ENCODE assay signal across 8 cellular contexts in the genomic region with DNA sequence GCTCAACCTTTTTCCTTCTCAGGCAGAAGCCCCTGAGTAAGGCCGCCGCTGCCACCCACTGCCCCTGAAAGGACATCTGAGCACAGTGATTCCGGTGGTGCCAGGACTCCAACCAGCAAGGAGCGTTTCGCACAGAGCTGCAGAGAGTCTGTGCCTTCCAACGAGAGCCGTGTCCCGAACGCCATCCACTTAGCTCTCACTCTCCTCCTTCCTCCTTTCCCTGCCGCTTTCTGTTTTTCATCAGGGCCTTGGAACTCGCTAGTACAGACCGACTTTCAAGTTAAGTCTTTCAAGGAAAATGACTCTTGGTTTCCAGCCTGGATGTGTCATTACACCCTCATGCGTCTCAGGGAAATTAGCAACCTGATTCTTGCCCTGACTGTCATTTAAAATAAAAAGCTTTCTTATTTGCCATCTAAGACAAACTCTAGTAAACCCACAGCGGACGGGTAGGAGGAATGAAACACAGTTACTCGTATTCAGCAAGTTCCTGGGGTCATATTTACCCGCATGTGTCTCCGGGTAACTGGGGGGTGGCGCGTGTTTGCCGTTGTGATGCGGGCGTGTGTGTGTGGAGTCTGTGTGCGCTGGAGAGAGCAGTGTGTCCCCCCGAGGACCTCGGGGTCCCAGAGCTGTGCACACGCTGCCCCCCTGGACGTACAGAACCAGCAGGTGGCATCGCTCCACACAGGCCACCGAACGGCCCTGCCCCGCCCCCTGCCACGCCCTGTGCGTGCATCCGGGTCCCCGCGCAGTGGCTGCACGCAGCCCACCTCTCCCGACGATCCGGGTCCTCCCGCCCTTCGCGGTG. TPM values are rescaled to one million over a fixed set of nuclear protein-coding genes. Genes with fewer than 3 reads are reported as not detected.
DNase-seq lines count a peak whose midpoint lies in the region; ATAC-seq, FAIRE-seq and TF ChIP-seq lines count a peak whose summit lies in the region.

No MANE protein-coding gene starts in this region.

- H3K27me3 ChIP-seq in Caco-2 (replicated peaks; ENCODE audit: control insufficient read depth, insufficient read depth, low read length) (no peaks in the 10 kb centered on the region), K562 (ENCODE audit: control insufficient read depth in 2 of 2, insufficient read depth in 2 of 2, low read length in 2 of 2) (peaks cover 26 to 39% of the 10 kb centered on the region in 2 experiments; a peak in 4 of 5 replicates), keratinocyte (ENCODE audit: control insufficient read depth, extremely low read depth, insufficient read depth, low read length) (no peaks in the 10 kb centered on the region)

- H2AFZ ChIP-seq in K562 (ENCODE audit: low read depth, low read length) = peak overlapping the region; percentile 59; the same call in 1 of the 2 replicates
- peak overlapping the region; percentile 84 for H2AFZ ChIP-seq in keratinocyte (ENCODE audit: control insufficient read depth, low read length)

- H3K36me3 Mint-ChIP-seq in Caco-2 (ENCODE audit: insufficient read depth, unreplicated experiment) (no peaks in the 10 kb centered on the region), T-helper 17 cell (ENCODE audit: low read depth) (no peaks in the 10 kb centered on the region)

- H3K4me1 Mint-ChIP-seq in Caco-2 (ENCODE audit: low read depth, unreplicated experiment) (peaks cover 17% of the 10 kb centered on the region), T-helper 17 cell (peaks cover 2% of the 10 kb centered on the region)

- no peaks in the 10 kb centered on the region for H4K20me1 ChIP-seq in K562 (replicated peaks; ENCODE audit: control insufficient read depth, insufficient read depth, low read length)
- H4K20me1 ChIP-seq in keratinocyte (ENCODE audit: control insufficient read depth, extremely low read depth, insufficient read depth, low read length) = no peaks in the 10 kb centered on the region

- no peaks in the 10 kb centered on the region; the same call in 1 of the 2 replicates for H3K4me1 ChIP-seq in Caco-2
- peaks cover 0 to 8% of the 10 kb centered on the region in 2 experiments; a peak in 2 of 5 replicates for H3K4me1 ChIP-seq in K562 (replicated peaks in 1 of 2; ENCODE audit: control insufficient read depth in 2 of 2, insufficient read depth in 2 of 2, low read length in 2 of 2)
- no peaks in the 10 kb centered on the region for H3K4me1 ChIP-seq in keratinocyte (ENCODE audit: control insufficient read depth, extremely low read depth, insufficient read depth, low read length)

- no peak for TF ChIP-seq POLR2A in K562 (conservative IDR thresholded peaks at IDR 0.05)

- WGBS in K562 (ENCODE audit: insufficient coverage, low coverage, missing lambda C conversion rate) = 18% methylated on average over 41 of the region's 44 CpGs

- H3K4me3 ChIP-seq in Caco-2 (ENCODE audit: low read depth, low read length) (peak overlapping the region; percentile 82), K562 (peak overlapping the region; percentile 15; the same call in 1 of the 2 replicates), keratinocyte (ENCODE audit: control insufficient read depth in 2 of 3, extremely low read depth in 1 of 3, insufficient read depth in 2 of 3, low read depth in 1 of 3, low read length in 3 of 3) (peak overlapping the region; percentile 52 to 62 (median 54))

- TF ChIP-seq RAD21 in K562 (CRISPR knock-in tag; conservative IDR thresholded peaks at IDR 0.05 in 1 of 2, IDR thresholded peaks at IDR 0.05 in 1 of 2) = no peak

- H3K9me1 ChIP-seq in K562 (ENCODE audit: control insufficient read depth, insufficient read depth, low read length) = no peaks in the 10 kb centered on the region
- no peaks in the 10 kb centered on the region for H3K9me1 ChIP-seq in keratinocyte (ENCODE audit: control insufficient read depth, extremely low read depth, insufficient read depth, low read length)

- POLR2A ChIA-PET in Caco-2 (lab: Charles Lee) = no interaction called here
- POLR2A ChIA-PET in K562 (lab: Yijun Ruan, JAX) = interaction anchor here (0.6 kb wide), 2 partner anchors 19 to 158 kb away, joined by 3 read pairs; no protein-coding TSS in a partner anchor

- peak; percentile 51 to 69 for TF ChIP-seq CTCF in Caco-2 (IDR thresholded peaks at IDR 0.05; ENCODE audit: insufficient read depth in 1 of 2, low read depth in 1 of 2, low read length in 1 of 2, severe bottlenecking in 1 of 2, unreplicated experiment in 1 of 2)
- TF ChIP-seq CTCF in K562 (IDR thresholded peaks at IDR 0.05 in 2 of 3, conservative IDR thresholded peaks at IDR 0.05 in 1 of 3; ENCODE audit: insufficient read depth in 2 of 3, low read depth in 1 of 3, low read length in 3 of 3) = 0 out of 6 replicates have a peak, but pooled peaks of 2 of the 3 experiments have one; percentile 5 to 26
- TF ChIP-seq CTCF in keratinocyte (optimal IDR thresholded peaks at IDR 0.05 in 1 of 3, IDR thresholded peaks at IDR 0.05 in 1 of 3, conservative IDR thresholded peaks at IDR 0.05 in 1 of 3; ENCODE audit: extremely low read depth in 1 of 3, insufficient read depth in 2 of 3, low read length in 3 of 3) = peak in 2 of 3 experiments; percentile 52 to 66

- intact Hi-C loops in Caco-2 (cut with micrococcal nuclease; ENCODE audit: unreplicated experiment) (loop anchor here (2.0 kb wide), 1 partner anchor 24 kb away; no protein-coding TSS in a partner anchor), K562 (cut with micrococcal nuclease) (no loop called here)

- in situ Hi-C loops in K562 (cut with MboI) = no loop called here

- H3K27me3 Mint-ChIP-seq in Caco-2 (ENCODE audit: insufficient read depth, unreplicated experiment) = no peaks in the 10 kb centered on the region
- peaks cover 25% of the 10 kb centered on the region for H3K27me3 Mint-ChIP-seq in T-helper 17 cell

- dilution Hi-C loops in keratinocyte (cut with MboI; ENCODE audit: extremely low pct_ligation_motif_present, low sequenced_read_pairs) = no loop called here

- no peak overlapping the region for H3K9ac ChIP-seq in K562 (ENCODE audit: insufficient read depth in 1 of 2, low read depth in 2 of 2, low read length in 2 of 2)
- H3K9ac ChIP-seq in keratinocyte (ENCODE audit: control insufficient read depth, extremely low read depth, insufficient read depth, low read length) = peak overlapping the region; percentile 58

- TF ChIP-seq EP300 in K562 (IDR thresholded peaks at IDR 0.05; ENCODE audit: low read length) = no peak

- H3K79me2 ChIP-seq in K562 (ENCODE audit: control insufficient read depth, insufficient read depth, low read length) = no peaks in the 10 kb centered on the region
- H3K79me2 ChIP-seq in keratinocyte (ENCODE audit: control insufficient read depth, insufficient read depth, low read length) = no peaks in the 10 kb centered on the region

- H3K27ac ChIP-seq in K562 (ENCODE audit: extremely low read depth, low read depth, low read length) = no peak overlapping the region; the same call in 2 of the 3 replicates
- H3K27ac ChIP-seq in keratinocyte (ENCODE audit: control insufficient read depth, insufficient read depth, low read length) = peak overlapping the region; percentile 2

- peak overlapping the region; percentile 80 for H3K4me3 Mint-ChIP-seq in Caco-2 (ENCODE audit: unreplicated experiment)
- peak overlapping the region; percentile 84 for H3K4me3 Mint-ChIP-seq in T-helper 17 cell

- H3K4me2 ChIP-seq in K562 (ENCODE audit: insufficient read depth, low read length) (peak overlapping the region; percentile 37), keratinocyte (ENCODE audit: control insufficient read depth, extremely low read depth, insufficient read depth, low read depth, low read length) (peak overlapping the region; percentile 53)

- FAIRE-seq in K562 (lab: Jason Lieb, UNC) (no peak), keratinocyte (lab: Jason Lieb, UNC) (no peak)

- peak; percentile 79 to 86 for DNase-seq in Caco-2
- DNase-seq in T-helper 17 cell = peak; percentile 19 to 21 (median 21)
- peak; percentile 11 to 45 (median 39) for DNase-seq in K562 (ENCODE audit: extremely low read depth in 1 of 4, low spot score in 3 of 4)
- no peak for DNase-seq in keratinocyte (ENCODE audit: low read depth, low spot score)
- DNase-seq in stimulated activated CD4-positive, alpha-beta T cell treated with anti-CD3 and anti-CD28 coated beads, Interleukin-4, amount 100 ng/mL, for 4 hours = peak; percentile 35 to 46
- DNase-seq in HUDEP-2 (lab: John Stamatoyannopoulos, UW; ENCODE audit: unreplicated experiment in 76 of 76) = no peak
- DNase-seq in NCI-H146 treated with DMSO at 0.1 percent for 48 hours (lab: John Stamatoyannopoulos, UW; ENCODE audit: unreplicated experiment) = no peak

- H3K9me3 Mint-ChIP-seq in Caco-2 (ENCODE audit: unreplicated experiment) = no peaks in the 10 kb centered on the region

- CTCF ChIA-PET in Caco-2 (lab: Charles Lee) (interaction anchor here (0.7 to 1.0 kb wide), 2 partner anchors 24 to 222 kb away, joined by 3 read pairs; no protein-coding TSS in a partner anchor), K562 (lab: Yijun Ruan, JAX; ENCODE audit: low intra/inter-chr PET ratio) (no interaction called here)

- H3K27ac Mint-ChIP-seq in Caco-2 (ENCODE audit: unreplicated experiment) (no peak overlapping the region), T-helper 17 cell (no peak overlapping the region)

- no TSS peak for BruUV-seq in Caco-2 (replicated peaks; lab: Mats Ljungman, UMichigan)
- BruUV-seq in K562 (replicated peaks; lab: Mats Ljungman, UMichigan) = no TSS peak

- ATAC-seq in HG02678 (IDR thresholded peaks at IDR 0.05; ENCODE audit: unreplicated experiment) (peak; percentile 78), T-helper 17 cell (peak; percentile 91), K562 (peak; percentile 89)

- H3K36me3 ChIP-seq in Caco-2 (ENCODE audit: control insufficient read depth, insufficient read depth, low read length) = no peaks in the 10 kb centered on the region
- no peaks in the 10 kb centered on the region for H3K36me3 ChIP-seq in K562 (ENCODE audit: control insufficient read depth, insufficient read depth, low read length)
- no peaks in the 10 kb centered on the region for H3K36me3 ChIP-seq in keratinocyte (ENCODE audit: control insufficient read depth in 2 of 2, extremely low read depth in 1 of 2, insufficient read depth in 2 of 2, low read length in 2 of 2)

- H3K9me3 ChIP-seq in Caco-2 (no peaks in the 10 kb centered on the region), T-helper 17 cell (ENCODE audit: control insufficient read depth, low read length, poor library complexity, severe bottlenecking) (no peaks in the 10 kb centered on the region), K562 (replicated peaks; ENCODE audit: control insufficient read depth, insufficient read depth, low read depth, low read length) (no peaks in the 10 kb centered on the region; the same call in 1 of the 2 replicates), keratinocyte (ENCODE audit: control insufficient read depth, low read depth, low read length) (no peaks in the 10 kb centered on the region)

RNA-seq across cellular contexts. Expression of a gene that starts 30.4 kb away (rescaled TPM):
- 3.9 and 6.6 TPM in 2 replicates for total RNA-seq in Caco-2 (2022)
- total RNA-seq in T-helper 17 cell = not detected
- total RNA-seq in K562 (2011; cell fraction: chromatin; rRNA removed; ENCODE audit: low replicate concordance) = not detected in 2 replicates
- not detected in 2 replicates for total RNA-seq in K562 (2011; cell fraction: nucleolus; rRNA removed)
- not detected in 2 replicates for total RNA-seq in K562 (2011; cell fraction: nucleoplasm; rRNA removed)
- not detected in 2 replicates for total RNA-seq in K562 (2014; rRNA removed)
- not detected in 2 replicates for total RNA-seq in K562 (2014; rRNA removed; fragmentation: Illumina TruSeq; extraction: Trizol)
- not detected in 2 replicates for total RNA-seq in K562 (2015; rRNA removed; fragmentation: Illumina TruSeq; extraction: Trizol)
- 0.38 and 0.40 TPM in 2 replicates for total RNA-seq in K562 (2021)
- not detected in 2 replicates for polyA plus RNA-seq in K562 (2011; rRNA removed)
- not detected in 2 replicates for polyA plus RNA-seq in K562 (2011; cell fraction: cytosol; rRNA removed)
- not detected in 2 replicates for polyA plus RNA-seq in K562 (2011; cell fraction: nucleus; rRNA removed)
- polyA plus RNA-seq in K562 (2012) = not detected in 2 replicates
- not detected in 2 replicates for polyA plus RNA-seq in K562 (2014; fragmentation: Illumina TruSeq; extraction: Trizol)
- not detected for polyA plus RNA-seq in K562 (2014; fragmentation: Nextera tagmentation; extraction: Ambion mirVana)
- not detected in 2 replicates for polyA plus RNA-seq in K562 (2014; rRNA removed)
- polyA minus RNA-seq in K562 (2011; rRNA and poly(A)+ RNA removed) = not detected in 2 replicates
- not detected in 2 replicates for polyA minus RNA-seq in K562 (2011; cell fraction: cytosol; rRNA and poly(A)+ RNA removed)
- polyA minus RNA-seq in K562 (2011; cell fraction: nucleus; rRNA and poly(A)+ RNA removed) = not detected in 2 replicates
- 85.0 to 356 TPM (median 218 TPM) in 3 replicates for polyA plus RNA-seq in keratinocyte
- 76.2 TPM for polyA plus RNA-seq in keratinocyte (2011; ENCODE audit: low read depth)
- 182 and 321 TPM in 2 replicates for polyA plus RNA-seq in keratinocyte (2011; cell fraction: cytosol; rRNA removed)
- polyA plus RNA-seq in keratinocyte (2011; cell fraction: nucleus; rRNA removed) = 223 and 318 TPM in 2 replicates
- 115 and 381 TPM in 2 replicates for polyA plus RNA-seq in keratinocyte (2012; ENCODE audit: low replicate concordance)
- 61.5 to 175 TPM (median 135 TPM) in 3 replicates for polyA minus RNA-seq in keratinocyte
- 406 TPM for polyA minus RNA-seq in keratinocyte (2011; cell fraction: cytosol; rRNA and poly(A)+ RNA removed)
- 256 and 283 TPM in 2 replicates for polyA minus RNA-seq in keratinocyte (2011; cell fraction: nucleus; rRNA and poly(A)+ RNA removed)

Comparison
In these comparisons a context has a peak if more than half of its experiments do, and no peak if none do; other contexts are left out.
1. DNase-seq: peak in Caco-2 (2 of 2), T-helper 17 cell (3 of 3), K562 (4 of 4) and stimulated activated CD4-positive, alpha-beta T cell treated with anti-CD3 and anti-CD28 coated beads, Interleukin-4, amount 100 ng/mL, for 4 hours (2 of 2); none in keratinocyte (single experiment), HUDEP-2 (0 of 76) and NCI-H146 treated with DMSO at 0.1 percent for 48 hours (single experiment).
2. H3K4me3 ChIP-seq: peak in every context shown above with its lines; median percentile 82 in Caco-2; 54 in keratinocyte; 15 in K562.
3. Peak in every context shown above with its lines, with median percentiles within 50 percentile points of each other: CTCF ChIP-seq and ATAC-seq.